Comparison of ENCODE assay signal across 15 cellular contexts in the genomic region with DNA sequence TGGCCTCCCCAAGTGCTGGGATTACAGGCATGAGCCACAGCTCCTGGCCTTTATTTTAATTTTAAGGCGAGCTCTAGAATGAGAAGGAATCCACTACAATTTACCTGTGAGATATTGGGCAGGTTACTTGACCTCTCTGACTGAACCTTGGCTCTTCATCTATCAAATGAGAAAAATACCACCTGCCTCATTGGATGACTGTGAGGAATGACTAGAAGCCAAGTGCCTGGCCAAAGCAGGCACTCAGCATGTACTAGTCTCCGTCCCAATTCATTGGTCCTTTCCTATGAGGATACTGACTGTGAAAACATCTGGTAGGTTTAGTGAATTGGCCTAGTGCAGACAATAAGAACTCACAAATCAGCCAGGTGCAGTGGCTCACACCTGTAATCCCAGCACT.
"Had no signal": no experiment of that assay in that cellular context is flagged by ENCODE, and none has a peak within 500 bp of the region (broad histone marks: within the 10 kb centered on the region; RNA-seq: fewer than 3 reads in every experiment).

No MANE protein-coding gene starts in this region.

- H3K9me3 ChIP-seq: mucosa of descending colon, prostate gland, right atrium auricular region had no signal

- H3K9me3 Mint-ChIP-seq: activated naive CD4-positive, alpha-beta T cell treated with anti-CD3 and anti-CD28 coated beads, Interleukin-2, amount 50 U/mL, for 24 hours had no signal

- H3K4me1 ChIP-seq: gastroesophageal sphincter, prostate gland, right atrium auricular region had no signal

- H3K36me3 Mint-ChIP-seq: activated naive CD4-positive, alpha-beta T cell treated with anti-CD3 and anti-CD28 coated beads, Interleukin-2, amount 50 U/mL, for 24 hours had no signal

- H3K4me1 Mint-ChIP-seq: activated naive CD4-positive, alpha-beta T cell treated with anti-CD3 and anti-CD28 coated beads, Interleukin-2, amount 50 U/mL, for 24 hours had no signal

- H3K4me3 ChIP-seq: gastroesophageal sphincter, mucosa of descending colon, prostate gland, right atrium auricular region, stomach had no signal

- H3K36me3 ChIP-seq: brain microvascular endothelial cell, gastroesophageal sphincter, prostate gland, right atrium auricular region, stomach had no signal

- H3K4me3 Mint-ChIP-seq: activated CD8-positive, alpha-beta T cell treated with anti-CD3 and anti-CD28 coated beads, Interleukin-2, amount 10 ng/mL, durations not matched to agents 7 days and 5 days; activated naive CD4-positive, alpha-beta T cell treated with anti-CD3 and anti-CD28 coated beads, Interleukin-2, amount 50 U/mL, for 24 hours had no signal

- H3K27ac ChIP-seq: brain microvascular endothelial cell, gastroesophageal sphincter, prostate gland, right atrium auricular region had no signal

- H3K27ac Mint-ChIP-seq: activated CD8-positive, alpha-beta T cell treated with anti-CD3 and anti-CD28 coated beads, Interleukin-2, amount 10 ng/mL, durations not matched to agents 7 days and 5 days; activated naive CD4-positive, alpha-beta T cell treated with anti-CD3 and anti-CD28 coated beads, Interleukin-2, amount 50 U/mL, for 24 hours had no signal

- H3K27me3 ChIP-seq: brain microvascular endothelial cell, gastroesophageal sphincter, right atrium auricular region had no signal

- DNase-seq: activated CD4-positive, alpha-beta T cell treated with anti-CD3 and anti-CD28 coated beads for 1 hour; activated CD4-positive, alpha-beta T cell treated with anti-CD3 and anti-CD28 coated beads, Interleukin-2, amount 50 U/mL, for 1 hour; activated CD8-positive, alpha-beta T cell treated with anti-CD3 and anti-CD28 coated beads, Interleukin-2, amount 10 ng/mL, durations not matched to agents 7 days and 5 days; activated gamma-delta T cell treated with Interleukin-2 at 50 U/mL for 16 hours; effector memory CD4-positive, alpha-beta T cell; mesendoderm; occipital lobe; T-helper 9 cell had no signal

- ATAC-seq: activated CD8-positive, alpha-beta T cell treated with anti-CD3 and anti-CD28 coated beads, Interleukin-2, amount 10 ng/mL, durations not matched to agents 7 days and 5 days had no signal
